1 cellular context compared by ENCODE assay signal in the genomic region with DNA sequence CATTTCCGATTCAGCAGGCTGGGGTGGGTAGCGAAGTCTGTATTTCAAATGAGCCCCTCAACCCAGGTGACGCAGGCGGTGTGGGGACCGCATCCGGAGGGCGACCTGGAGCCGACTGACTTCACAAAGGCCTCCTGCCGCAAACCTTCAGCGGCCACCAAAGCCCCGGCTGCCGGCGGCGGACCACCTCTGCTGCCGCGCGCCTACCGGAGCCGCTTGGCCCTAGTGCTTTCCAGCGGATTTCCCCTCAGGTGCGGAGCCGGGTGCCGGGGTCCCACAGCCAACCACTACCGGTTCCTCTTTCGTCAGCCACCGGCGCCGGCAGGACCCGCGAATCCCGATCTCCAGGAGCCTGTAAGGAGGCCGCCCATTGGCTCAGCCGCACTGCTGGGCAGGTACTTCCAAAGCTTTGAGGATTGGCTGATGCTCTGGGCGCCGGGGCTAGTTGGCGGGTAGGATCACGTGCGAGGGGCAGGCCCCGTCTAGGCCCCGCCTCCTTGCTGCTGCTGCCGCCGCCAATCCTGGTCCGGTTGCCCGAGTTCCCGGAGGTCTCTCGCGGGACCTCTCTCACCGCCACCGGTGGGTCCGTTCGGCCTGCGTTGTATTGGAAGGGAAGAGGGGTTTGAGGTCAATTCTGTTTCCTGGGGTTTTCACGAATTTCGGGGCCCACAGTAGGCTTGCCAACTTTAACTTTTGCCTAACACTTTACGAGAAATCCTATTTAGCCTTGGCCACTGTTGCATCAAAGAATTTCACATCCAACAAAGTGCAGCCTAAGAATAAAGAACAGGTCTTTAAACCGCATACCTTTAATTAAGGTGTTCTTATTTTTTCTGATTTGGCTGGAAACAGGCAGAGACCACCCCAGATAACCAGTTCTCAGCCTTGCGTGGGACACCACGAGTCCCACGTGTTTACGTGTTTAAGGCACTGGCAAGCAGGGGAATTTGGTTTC.
TF ChIP-seq lines count a peak whose summit lies in the region.

Gene GSTO2, plus strand, starts transcription at position 494 of the 955 bp plus-strand sequence. CDS start 5,732 bp downstream, outside the sequence.

TF ChIP-seq in GM12878, 131 proteins besides CTCF, POLR2A, EP300 and RAD21 (continued from another document and continues in another):
- TF ChIP-seq, protein P1, sequence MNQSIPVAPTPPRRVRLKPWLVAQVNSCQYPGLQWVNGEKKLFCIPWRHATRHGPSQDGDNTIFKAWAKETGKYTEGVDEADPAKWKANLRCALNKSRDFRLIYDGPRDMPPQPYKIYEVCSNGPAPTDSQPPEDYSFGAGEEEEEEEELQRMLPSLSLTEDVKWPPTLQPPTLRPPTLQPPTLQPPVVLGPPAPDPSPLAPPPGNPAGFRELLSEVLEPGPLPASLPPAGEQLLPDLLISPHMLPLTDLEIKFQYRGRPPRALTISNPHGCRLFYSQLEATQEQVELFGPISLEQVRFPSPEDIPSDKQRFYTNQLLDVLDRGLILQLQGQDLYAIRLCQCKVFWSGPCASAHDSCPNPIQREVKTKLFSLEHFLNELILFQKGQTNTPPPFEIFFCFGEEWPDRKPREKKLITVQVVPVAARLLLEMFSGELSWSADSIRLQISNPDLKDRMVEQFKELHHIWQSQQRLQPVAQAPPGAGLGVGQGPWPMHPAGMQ (IDR thresholded peaks at IDR 0.05; ENCODE audit: borderline replicate concordance) = no peak
- TF ChIP-seq YBX1 (IDR thresholded peaks at IDR 0.05) (no peak), RBBP5 (conservative IDR thresholded peaks at IDR 0.05) (no peak), NR2C1 (IDR thresholded peaks at IDR 0.05) (no peak), ASH2L (IDR thresholded peaks at IDR 0.05; ENCODE audit: borderline replicate concordance, low read depth) (no peak), MTA2 (IDR thresholded peaks at IDR 0.05; ENCODE audit: low read depth) (no peak), PAX8 (IDR thresholded peaks at IDR 0.05) (no peak), ATF2 (IDR thresholded peaks at IDR 0.05; ENCODE audit: low read length) (peak; percentile 29), REST (IDR thresholded peaks at IDR 0.05; ENCODE audit: low read depth, low read length) (no peak), CBX5 (IDR thresholded peaks at IDR 0.05; ENCODE audit: low read depth) (0 out of 2 replicates have a peak, but pooled peaks have one; percentile 20), GATAD2B (conservative IDR thresholded peaks at IDR 0.05; ENCODE audit: low read depth) (peak; percentile 69; the same call in 1 of the 2 replicates), FOS (IDR thresholded peaks at IDR 0.05; ENCODE audit: borderline replicate concordance, extremely low read depth, insufficient read length) (peak; percentile 61), TCF7 (IDR thresholded peaks at IDR 0.05; ENCODE audit: borderline replicate concordance) (no peak), ZBTB4 (CRISPR knock-in tag; IDR thresholded peaks at IDR 0.05) (no peak), TCF3 (IDR thresholded peaks at IDR 0.05; ENCODE audit: borderline replicate concordance, insufficient read depth, low read depth, low read length) (peak; percentile 64; the same call in 1 of the 2 replicates), JUND (IDR thresholded peaks at IDR 0.05; ENCODE audit: low read depth, low read length) (no peak), TARDBP (IDR thresholded peaks at IDR 0.05; ENCODE audit: borderline replicate concordance) (0 out of 2 replicates have a peak, but pooled peaks have one; percentile 24), KDM1A (IDR thresholded peaks at IDR 0.05; ENCODE audit: borderline replicate concordance) (no peak), E2F4 (IDR thresholded peaks at IDR 0.05; ENCODE audit: low read depth, low read length) (no peak; the same call in 1 of the 2 replicates), RELB (IDR thresholded peaks at IDR 0.05; ENCODE audit: low read depth) (peak; percentile 90), SMAD1 (IDR thresholded peaks at IDR 0.05; ENCODE audit: low read depth, partially characterized antibody) (no peak), ZNF217 (IDR thresholded peaks at IDR 0.05) (no peak), NFIC (IDR thresholded peaks at IDR 0.05; ENCODE audit: low read depth, low read length) (0 out of 2 replicates have a peak, but pooled peaks have one; percentile 12), STAT3 (IDR thresholded peaks at IDR 0.05; ENCODE audit: low read depth, low read length) (no peak), ATF7 (IDR thresholded peaks at IDR 0.05; ENCODE audit: low read depth) (no peak)
- TF ChIP-seq, protein P2, sequence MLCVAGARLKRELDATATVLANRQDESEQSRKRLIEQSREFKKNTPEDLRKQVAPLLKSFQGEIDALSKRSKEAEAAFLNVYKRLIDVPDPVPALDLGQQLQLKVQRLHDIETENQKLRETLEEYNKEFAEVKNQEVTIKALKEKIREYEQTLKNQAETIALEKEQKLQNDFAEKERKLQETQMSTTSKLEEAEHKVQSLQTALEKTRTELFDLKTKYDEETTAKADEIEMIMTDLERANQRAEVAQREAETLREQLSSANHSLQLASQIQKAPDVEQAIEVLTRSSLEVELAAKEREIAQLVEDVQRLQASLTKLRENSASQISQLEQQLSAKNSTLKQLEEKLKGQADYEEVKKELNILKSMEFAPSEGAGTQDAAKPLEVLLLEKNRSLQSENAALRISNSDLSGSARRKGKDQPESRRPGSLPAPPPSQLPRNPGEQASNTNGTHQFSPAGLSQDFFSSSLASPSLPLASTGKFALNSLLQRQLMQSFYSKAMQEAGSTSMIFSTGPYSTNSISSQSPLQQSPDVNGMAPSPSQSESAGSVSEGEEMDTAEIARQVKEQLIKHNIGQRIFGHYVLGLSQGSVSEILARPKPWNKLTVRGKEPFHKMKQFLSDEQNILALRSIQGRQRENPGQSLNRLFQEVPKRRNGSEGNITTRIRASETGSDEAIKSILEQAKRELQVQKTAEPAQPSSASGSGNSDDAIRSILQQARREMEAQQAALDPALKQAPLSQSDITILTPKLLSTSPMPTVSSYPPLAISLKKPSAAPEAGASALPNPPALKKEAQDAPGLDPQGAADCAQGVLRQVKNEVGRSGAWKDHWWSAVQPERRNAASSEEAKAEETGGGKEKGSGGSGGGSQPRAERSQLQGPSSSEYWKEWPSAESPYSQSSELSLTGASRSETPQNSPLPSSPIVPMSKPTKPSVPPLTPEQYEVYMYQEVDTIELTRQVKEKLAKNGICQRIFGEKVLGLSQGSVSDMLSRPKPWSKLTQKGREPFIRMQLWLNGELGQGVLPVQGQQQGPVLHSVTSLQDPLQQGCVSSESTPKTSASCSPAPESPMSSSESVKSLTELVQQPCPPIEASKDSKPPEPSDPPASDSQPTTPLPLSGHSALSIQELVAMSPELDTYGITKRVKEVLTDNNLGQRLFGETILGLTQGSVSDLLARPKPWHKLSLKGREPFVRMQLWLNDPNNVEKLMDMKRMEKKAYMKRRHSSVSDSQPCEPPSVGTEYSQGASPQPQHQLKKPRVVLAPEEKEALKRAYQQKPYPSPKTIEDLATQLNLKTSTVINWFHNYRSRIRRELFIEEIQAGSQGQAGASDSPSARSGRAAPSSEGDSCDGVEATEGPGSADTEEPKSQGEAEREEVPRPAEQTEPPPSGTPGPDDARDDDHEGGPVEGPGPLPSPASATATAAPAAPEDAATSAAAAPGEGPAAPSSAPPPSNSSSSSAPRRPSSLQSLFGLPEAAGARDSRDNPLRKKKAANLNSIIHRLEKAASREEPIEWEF (IDR thresholded peaks at IDR 0.05; ENCODE audit: insufficient replicate concordance, low read depth, low read length) = no peak
- TF ChIP-seq, protein P3, sequence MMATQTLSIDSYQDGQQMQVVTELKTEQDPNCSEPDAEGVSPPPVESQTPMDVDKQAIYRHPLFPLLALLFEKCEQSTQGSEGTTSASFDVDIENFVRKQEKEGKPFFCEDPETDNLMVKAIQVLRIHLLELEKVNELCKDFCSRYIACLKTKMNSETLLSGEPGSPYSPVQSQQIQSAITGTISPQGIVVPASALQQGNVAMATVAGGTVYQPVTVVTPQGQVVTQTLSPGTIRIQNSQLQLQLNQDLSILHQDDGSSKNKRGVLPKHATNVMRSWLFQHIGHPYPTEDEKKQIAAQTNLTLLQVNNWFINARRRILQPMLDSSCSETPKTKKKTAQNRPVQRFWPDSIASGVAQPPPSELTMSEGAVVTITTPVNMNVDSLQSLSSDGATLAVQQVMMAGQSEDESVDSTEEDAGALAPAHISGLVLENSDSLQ (IDR thresholded peaks at IDR 0.05) = peak; percentile 87
